In genomic region chr5:81482595-81482994, GRCh38 we compare ENCODE assay signal across 21 cellular contexts.
"Had no signal": no experiment of that assay in that cellular context is flagged by ENCODE, and none has a peak within 500 bp of the region (broad histone marks: within the 10 kb centered on the region; RNA-seq: fewer than 3 reads in every experiment).

No MANE protein-coding gene starts in this region.

- H3K36me3 ChIP-seq: gastrocnemius medialis, neutrophil, pancreas, upper lobe of left lung, WERI-Rb-1 had no signal

- H3K27me3 Mint-ChIP-seq: activated naive CD8-positive, alpha-beta T cell treated with anti-CD3 and anti-CD28 coated beads, Interleukin-2, amount 10 ng/mL, durations not matched to agents 7 days and 5 days; activated T-helper 17 cell treated with anti-CD3 and anti-CD28 coated beads, Interleukin-2, amount 50 U/mL, for 72 hours had no signal

- H3K36me3 Mint-ChIP-seq: activated naive CD8-positive, alpha-beta T cell treated with anti-CD3 and anti-CD28 coated beads, Interleukin-2, amount 10 ng/mL, durations not matched to agents 7 days and 5 days; natural killer cell; stimulated activated effector memory CD8-positive, alpha-beta T cell treated with anti-CD3 and anti-CD28 coated beads, Interleukin-12 subunit alpha, Interleukin-12 subunit beta, amount 100 ng/mL, for 72 hours had no signal

- H3K4me1 Mint-ChIP-seq: activated naive CD8-positive, alpha-beta T cell treated with anti-CD3 and anti-CD28 coated beads, Interleukin-2, amount 10 ng/mL, durations not matched to agents 7 days and 5 days; activated T-helper 17 cell treated with anti-CD3 and anti-CD28 coated beads, Interleukin-2, amount 50 U/mL, for 72 hours; endodermal cell; natural killer cell; stimulated activated effector memory CD8-positive, alpha-beta T cell treated with anti-CD3 and anti-CD28 coated beads, Interleukin-12 subunit alpha, Interleukin-12 subunit beta, amount 100 ng/mL, for 72 hours had no signal

- ATAC-seq: activated T-helper 17 cell treated with anti-CD3 and anti-CD28 coated beads, Interleukin-2, amount 50 U/mL, for 72 hours; gastrocnemius medialis; left ventricle myocardium superior; natural killer cell; pancreas; sciatic nerve; stimulated activated effector memory CD8-positive, alpha-beta T cell treated with anti-CD3 and anti-CD28 coated beads, Interleukin-12 subunit alpha, Interleukin-12 subunit beta, amount 100 ng/mL, for 72 hours had no signal

- H3K4me3 ChIP-seq: gastrocnemius medialis, pancreas, stomach, upper lobe of left lung had no signal

- H3K9me3 ChIP-seq: gastrocnemius medialis, neutrophil, pancreas, stomach, upper lobe of left lung had no signal

- H3K4me1 ChIP-seq: gastrocnemius medialis, pancreas had no signal

- H3K27me3 ChIP-seq: gastrocnemius medialis, neutrophil, pancreas, stomach, upper lobe of left lung had no signal

- DNase-seq: activated CD4-positive, alpha-beta T cell treated with anti-CD3 and anti-CD28 coated beads for 1 hour; activated CD4-positive, alpha-beta T cell treated with anti-CD3 and anti-CD28 coated beads, Interleukin-2, amount 50 U/mL, for 4 hours; activated naive CD4-positive, alpha-beta T cell; activated naive CD8-positive, alpha-beta T cell treated with anti-CD3 and anti-CD28 coated beads, Interleukin-2, amount 10 ng/mL, durations not matched to agents 7 days and 5 days; aorta; endodermal cell; gastrocnemius medialis; head of caudate nucleus; kidney; left ventricle myocardium superior; natural killer cell; pancreas; stimulated activated CD4-positive, alpha-beta T cell treated with anti-CD3 and anti-CD28 coated beads, Interleukin-4, amount 100 ng/mL, for 24 hours; stomach; upper lobe of left lung; WERI-Rb-1 had no signal

- H3K9me3 Mint-ChIP-seq: activated T-helper 17 cell treated with anti-CD3 and anti-CD28 coated beads, Interleukin-2, amount 50 U/mL, for 72 hours; endodermal cell; natural killer cell; stimulated activated effector memory CD8-positive, alpha-beta T cell treated with anti-CD3 and anti-CD28 coated beads, Interleukin-12 subunit alpha, Interleukin-12 subunit beta, amount 100 ng/mL, for 72 hours had no signal

- H3K27ac Mint-ChIP-seq: activated naive CD8-positive, alpha-beta T cell treated with anti-CD3 and anti-CD28 coated beads, Interleukin-2, amount 10 ng/mL, durations not matched to agents 7 days and 5 days; activated T-helper 17 cell treated with anti-CD3 and anti-CD28 coated beads, Interleukin-2, amount 50 U/mL, for 72 hours; endodermal cell; natural killer cell; stimulated activated effector memory CD8-positive, alpha-beta T cell treated with anti-CD3 and anti-CD28 coated beads, Interleukin-12 subunit alpha, Interleukin-12 subunit beta, amount 100 ng/mL, for 72 hours had no signal

- H3K4me3 Mint-ChIP-seq: activated naive CD8-positive, alpha-beta T cell treated with anti-CD3 and anti-CD28 coated beads, Interleukin-2, amount 10 ng/mL, durations not matched to agents 7 days and 5 days; activated T-helper 17 cell treated with anti-CD3 and anti-CD28 coated beads, Interleukin-2, amount 50 U/mL, for 72 hours; endodermal cell; natural killer cell; stimulated activated effector memory CD8-positive, alpha-beta T cell treated with anti-CD3 and anti-CD28 coated beads, Interleukin-12 subunit alpha, Interleukin-12 subunit beta, amount 100 ng/mL, for 72 hours had no signal

- H3K27ac ChIP-seq: epithelial cell of prostate, gastrocnemius medialis, neutrophil, pancreas, stomach, WERI-Rb-1 had no signal
